Comparison of ENCODE assay signal across 29 cellular contexts in genomic region chrX:122913134-122913533, GRCh38.
"Had no signal": no experiment of that assay in that cellular context is flagged by ENCODE, and none has a peak within 500 bp of the region (broad histone marks: within the 10 kb centered on the region; RNA-seq: fewer than 3 reads in every experiment).

No MANE protein-coding gene starts in this region.

- H3K79me2 ChIP-seq: hepatocyte, parathyroid adenoma had no signal

- H3K27ac ChIP-seq: epithelial cell of prostate, gastroesophageal sphincter, heart left ventricle, hepatocyte, neutrophil, parathyroid adenoma, right lobe of liver, thoracic aorta, tibial nerve, upper lobe of left lung, uterus had no signal

- H2AFZ ChIP-seq: hepatocyte, parathyroid adenoma had no signal

- H3K9me3 ChIP-seq: gastroesophageal sphincter, neutrophil, thoracic aorta, uterus had no signal

- H3K27me3 Mint-ChIP-seq: dendritic cell treated with granulocyte-macrophage colony-stimulating factor and Interleukin-4, amounts not matched to agents 40 ng/mL and 50 ng/mL, for 4 days; naive B cell; natural killer cell treated with Interleukin-12 subunit alpha and Interleukin-12 subunit beta and Interleukin-15 and Interleukin-18, amount 100 ng/mL, for 72 hours; progenitor cell of endocrine pancreas; stimulated activated naive B cell treated with anti-CD40 and anti-IgM and Interleukin-4, amounts not matched to agents 10 μg/mL and 1 μg/mL and 100 μg/mL, for 72 hours; stimulated activated naive CD8-positive, alpha-beta T cell treated with anti-CD3 and anti-CD28 coated beads, Interleukin-15, Interleukin-2, amounts not matched to agents 100 ng/mL and 50 ng/mL, for 24 hours had no signal

- H3K9ac ChIP-seq: parathyroid adenoma had no signal

- ATAC-seq: esophagus mucosa; heart left ventricle; left lobe of liver; mucosa of descending colon; stimulated activated naive B cell treated with anti-CD40 and anti-IgM and Interleukin-4, amounts not matched to agents 10 μg/mL and 1 μg/mL and 100 μg/mL, for 72 hours had no signal

- H3K4me1 ChIP-seq: gastroesophageal sphincter, heart left ventricle, parathyroid adenoma, right lobe of liver, tibial nerve, upper lobe of left lung, uterus had no signal

- FAIRE-seq: small intestine had no signal

- H3K4me3 ChIP-seq: gastroesophageal sphincter, heart left ventricle, hepatocyte, mucosa of descending colon, right lobe of liver, thoracic aorta, tibial nerve, upper lobe of left lung, uterus had no signal

- H3K27ac Mint-ChIP-seq: dendritic cell treated with granulocyte-macrophage colony-stimulating factor and Interleukin-4, amounts not matched to agents 40 ng/mL and 50 ng/mL, for 4 days; endodermal cell; mesothelial cell of epicardium; naive B cell; natural killer cell treated with Interleukin-12 subunit alpha and Interleukin-12 subunit beta and Interleukin-15 and Interleukin-18, amount 100 ng/mL, for 72 hours; progenitor cell of endocrine pancreas; stimulated activated naive B cell treated with anti-CD40 and anti-IgM and Interleukin-4, amounts not matched to agents 10 μg/mL and 1 μg/mL and 100 μg/mL, for 72 hours; stimulated activated naive CD8-positive, alpha-beta T cell treated with anti-CD3 and anti-CD28 coated beads, Interleukin-15, Interleukin-2, amounts not matched to agents 100 ng/mL and 50 ng/mL, for 24 hours had no signal

- H3K27me3 ChIP-seq: gastroesophageal sphincter, heart left ventricle, hepatocyte, neutrophil, right lobe of liver, tibial nerve, upper lobe of left lung, uterus had no signal

- H3K36me3 Mint-ChIP-seq: mesothelial cell of epicardium; naive B cell; natural killer cell treated with Interleukin-12 subunit alpha and Interleukin-12 subunit beta and Interleukin-15 and Interleukin-18, amount 100 ng/mL, for 72 hours; stimulated activated naive B cell treated with anti-CD40 and anti-IgM and Interleukin-4, amounts not matched to agents 10 μg/mL and 1 μg/mL and 100 μg/mL, for 72 hours had no signal

- H3K36me3 ChIP-seq: gastroesophageal sphincter, heart left ventricle, neutrophil, right lobe of liver, thoracic aorta, tibial nerve, upper lobe of left lung, uterus had no signal

- DNase-seq: effector CD8-positive, alpha-beta T cell; endodermal cell; foreskin fibroblast; heart left ventricle; mesenchymal stem cell; mucosa of descending colon; naive B cell; right lobe of liver; small intestine; stimulated activated CD4-positive, alpha-beta T cell treated with anti-CD3 and anti-CD28 coated beads, Interleukin-15, amount 100 ng/mL, for 24 hours; stimulated activated CD4-positive, alpha-beta T cell treated with anti-CD3 and anti-CD28 coated beads, Interleukin-2, amount 100 ng/mL, for 48 hours; stimulated activated naive B cell treated with anti-CD40 and anti-IgM and Interleukin-4, amounts not matched to agents 10 μg/mL and 1 μg/mL and 100 μg/mL, for 72 hours; upper lobe of left lung; uterus had no signal

- H3K4me3 Mint-ChIP-seq: dendritic cell treated with granulocyte-macrophage colony-stimulating factor and Interleukin-4, amounts not matched to agents 40 ng/mL and 50 ng/mL, for 4 days; endodermal cell; mesothelial cell of epicardium; naive B cell; natural killer cell treated with Interleukin-12 subunit alpha and Interleukin-12 subunit beta and Interleukin-15 and Interleukin-18, amount 100 ng/mL, for 72 hours; neural crest cell; stimulated activated naive B cell treated with anti-CD40 and anti-IgM and Interleukin-4, amounts not matched to agents 10 μg/mL and 1 μg/mL and 100 μg/mL, for 72 hours; stimulated activated naive CD8-positive, alpha-beta T cell treated with anti-CD3 and anti-CD28 coated beads, Interleukin-15, Interleukin-2, amounts not matched to agents 100 ng/mL and 50 ng/mL, for 24 hours had no signal

- H3K4me1 Mint-ChIP-seq: endodermal cell; mesothelial cell of epicardium; naive B cell; neural crest cell; stimulated activated naive B cell treated with anti-CD40 and anti-IgM and Interleukin-4, amounts not matched to agents 10 μg/mL and 1 μg/mL and 100 μg/mL, for 72 hours had no signal

- H3K4me2 ChIP-seq: hepatocyte had no signal
